ENCODE assay signal across 1 cellular context in genomic region chr11:66856496-66857233, GRCh38.
TF ChIP-seq lines count a peak whose summit lies in the region.

Gene LRFN4 (plus strand): TSS chr11:66857064. CDS start chr11:66857745, 681 bp downstream.

TF ChIP-seq in HepG2, 621 proteins besides CTCF, POLR2A, EP300 and RAD21 (continued from another document and continues in another):
- TF ChIP-seq, protein P1, sequence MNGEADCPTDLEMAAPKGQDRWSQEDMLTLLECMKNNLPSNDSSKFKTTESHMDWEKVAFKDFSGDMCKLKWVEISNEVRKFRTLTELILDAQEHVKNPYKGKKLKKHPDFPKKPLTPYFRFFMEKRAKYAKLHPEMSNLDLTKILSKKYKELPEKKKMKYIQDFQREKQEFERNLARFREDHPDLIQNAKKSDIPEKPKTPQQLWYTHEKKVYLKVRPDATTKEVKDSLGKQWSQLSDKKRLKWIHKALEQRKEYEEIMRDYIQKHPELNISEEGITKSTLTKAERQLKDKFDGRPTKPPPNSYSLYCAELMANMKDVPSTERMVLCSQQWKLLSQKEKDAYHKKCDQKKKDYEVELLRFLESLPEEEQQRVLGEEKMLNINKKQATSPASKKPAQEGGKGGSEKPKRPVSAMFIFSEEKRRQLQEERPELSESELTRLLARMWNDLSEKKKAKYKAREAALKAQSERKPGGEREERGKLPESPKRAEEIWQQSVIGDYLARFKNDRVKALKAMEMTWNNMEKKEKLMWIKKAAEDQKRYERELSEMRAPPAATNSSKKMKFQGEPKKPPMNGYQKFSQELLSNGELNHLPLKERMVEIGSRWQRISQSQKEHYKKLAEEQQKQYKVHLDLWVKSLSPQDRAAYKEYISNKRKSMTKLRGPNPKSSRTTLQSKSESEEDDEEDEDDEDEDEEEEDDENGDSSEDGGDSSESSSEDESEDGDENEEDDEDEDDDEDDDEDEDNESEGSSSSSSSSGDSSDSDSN (CRISPR knock-in tag; IDR thresholded peaks at IDR 0.05): 0 out of 2 replicates have a peak, but pooled peaks have one; percentile 7
- TF ChIP-seq SAP130 (CRISPR knock-in tag; IDR thresholded peaks at IDR 0.05; ENCODE audit: low read depth) (peak; percentile 29; the same call in 1 of the 2 replicates), ZNF280D (CRISPR knock-in tag; IDR thresholded peaks at IDR 0.05) (no peak), ZNF777 (CRISPR knock-in tag; IDR thresholded peaks at IDR 0.05) (0 out of 2 replicates have a peak, but pooled peaks have one; percentile 34), MAX (IDR thresholded peaks at IDR 0.05) (peak; percentile 32; the same call in 1 of the 2 replicates), MTA1 (CRISPR knock-in tag; IDR thresholded peaks at IDR 0.05; ENCODE audit: borderline replicate concordance) (no peak), SKI (IDR thresholded peaks at IDR 0.05; ENCODE audit: partially characterized antibody) (no peak), YY1 (IDR thresholded peaks at IDR 0.05; ENCODE audit: insufficient read depth, insufficient replicate concordance, low read depth, low read length) (peak; percentile 5), TERF1 (CRISPR knock-in tag; IDR thresholded peaks at IDR 0.05) (no peak), ZNF740 (CRISPR knock-in tag; IDR thresholded peaks at IDR 0.05) (peak; percentile 90), AGO2 (optimal IDR thresholded peaks at IDR 0.05; ENCODE audit: low read depth, low read length) (peak; percentile 72), ZNF800 (CRISPR knock-in tag; IDR thresholded peaks at IDR 0.05) (peak; percentile 22; the same call in 1 of the 2 replicates), SAFB2 (CRISPR knock-in tag; IDR thresholded peaks at IDR 0.05; ENCODE audit: borderline replicate concordance, low read depth) (peak; percentile 10; the same call in 1 of the 2 replicates), AGO1 (IDR thresholded peaks at IDR 0.05; ENCODE audit: low read depth, low read length, poor library complexity, severe bottlenecking) (peak; percentile 71), THAP8 (CRISPR knock-in tag; IDR thresholded peaks at IDR 0.05; ENCODE audit: borderline replicate concordance) (no peak), NRL (CRISPR knock-in tag; IDR thresholded peaks at IDR 0.05; ENCODE audit: borderline replicate concordance) (peak; percentile 18; the same call in 1 of the 2 replicates), PHF8 (CRISPR knock-in tag; IDR thresholded peaks at IDR 0.05) (peak; percentile 20; the same call in 1 of the 2 replicates), ZNF724P (CRISPR knock-in tag; IDR thresholded peaks at IDR 0.05; ENCODE audit: borderline replicate concordance) (no peak), SP4 (CRISPR knock-in tag; IDR thresholded peaks at IDR 0.05) (no peak), ZNF382 (CRISPR knock-in tag; IDR thresholded peaks at IDR 0.05; ENCODE audit: borderline replicate concordance) (no peak), ZNF710 (CRISPR knock-in tag; IDR thresholded peaks at IDR 0.05; ENCODE audit: borderline replicate concordance) (no peak), ASH2L (IDR thresholded peaks at IDR 0.05; ENCODE audit: insufficient read length, low read depth, low read length) (peak; percentile 13), HNRNPLL (IDR thresholded peaks at IDR 0.05; ENCODE audit: low read depth, low read length, poor library complexity, severe bottlenecking) (peak; percentile 38), KDM3A (CRISPR knock-in tag; IDR thresholded peaks at IDR 0.05; ENCODE audit: low read depth) (no peak), HNRNPL (IDR thresholded peaks at IDR 0.05; ENCODE audit: low read depth, low read length) (peak; percentile 84), KDM2A (CRISPR knock-in tag; IDR thresholded peaks at IDR 0.05; ENCODE audit: borderline replicate concordance, low read depth) (peak; percentile 56; the same call in 1 of the 2 replicates), YEATS4 (CRISPR knock-in tag; IDR thresholded peaks at IDR 0.05; ENCODE audit: borderline replicate concordance) (peak; percentile 37), ZBTB14 (CRISPR knock-in tag; IDR thresholded peaks at IDR 0.05) (peak; percentile 59), TEAD2 (CRISPR knock-in tag; IDR thresholded peaks at IDR 0.05) (no peak), RBFOX2 (IDR thresholded peaks at IDR 0.05; ENCODE audit: low read depth, low read length) (peak; percentile 57), KAT8 (CRISPR knock-in tag; IDR thresholded peaks at IDR 0.05) (no peak)
- TF ChIP-seq, protein P2, sequence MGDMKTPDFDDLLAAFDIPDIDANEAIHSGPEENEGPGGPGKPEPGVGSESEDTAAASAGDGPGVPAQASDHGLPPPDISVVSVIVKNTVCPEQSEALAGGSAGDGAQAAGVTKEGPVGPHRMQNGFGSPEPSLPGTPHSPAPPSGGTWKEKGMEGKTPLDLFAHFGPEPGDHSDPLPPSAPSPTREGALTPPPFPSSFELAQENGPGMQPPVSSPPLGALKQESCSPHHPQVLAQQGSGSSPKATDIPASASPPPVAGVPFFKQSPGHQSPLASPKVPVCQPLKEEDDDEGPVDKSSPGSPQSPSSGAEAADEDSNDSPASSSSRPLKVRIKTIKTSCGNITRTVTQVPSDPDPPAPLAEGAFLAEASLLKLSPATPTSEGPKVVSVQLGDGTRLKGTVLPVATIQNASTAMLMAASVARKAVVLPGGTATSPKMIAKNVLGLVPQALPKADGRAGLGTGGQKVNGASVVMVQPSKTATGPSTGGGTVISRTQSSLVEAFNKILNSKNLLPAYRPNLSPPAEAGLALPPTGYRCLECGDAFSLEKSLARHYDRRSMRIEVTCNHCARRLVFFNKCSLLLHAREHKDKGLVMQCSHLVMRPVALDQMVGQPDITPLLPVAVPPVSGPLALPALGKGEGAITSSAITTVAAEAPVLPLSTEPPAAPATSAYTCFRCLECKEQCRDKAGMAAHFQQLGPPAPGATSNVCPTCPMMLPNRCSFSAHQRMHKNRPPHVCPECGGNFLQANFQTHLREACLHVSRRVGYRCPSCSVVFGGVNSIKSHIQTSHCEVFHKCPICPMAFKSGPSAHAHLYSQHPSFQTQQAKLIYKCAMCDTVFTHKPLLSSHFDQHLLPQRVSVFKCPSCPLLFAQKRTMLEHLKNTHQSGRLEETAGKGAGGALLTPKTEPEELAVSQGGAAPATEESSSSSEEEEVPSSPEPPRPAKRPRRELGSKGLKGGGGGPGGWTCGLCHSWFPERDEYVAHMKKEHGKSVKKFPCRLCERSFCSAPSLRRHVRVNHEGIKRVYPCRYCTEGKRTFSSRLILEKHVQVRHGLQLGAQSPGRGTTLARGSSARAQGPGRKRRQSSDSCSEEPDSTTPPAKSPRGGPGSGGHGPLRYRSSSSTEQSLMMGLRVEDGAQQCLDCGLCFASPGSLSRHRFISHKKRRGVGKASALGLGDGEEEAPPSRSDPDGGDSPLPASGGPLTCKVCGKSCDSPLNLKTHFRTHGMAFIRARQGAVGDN (CRISPR knock-in tag; IDR thresholded peaks at IDR 0.05): peak; percentile 46
- TF ChIP-seq, protein P3, sequence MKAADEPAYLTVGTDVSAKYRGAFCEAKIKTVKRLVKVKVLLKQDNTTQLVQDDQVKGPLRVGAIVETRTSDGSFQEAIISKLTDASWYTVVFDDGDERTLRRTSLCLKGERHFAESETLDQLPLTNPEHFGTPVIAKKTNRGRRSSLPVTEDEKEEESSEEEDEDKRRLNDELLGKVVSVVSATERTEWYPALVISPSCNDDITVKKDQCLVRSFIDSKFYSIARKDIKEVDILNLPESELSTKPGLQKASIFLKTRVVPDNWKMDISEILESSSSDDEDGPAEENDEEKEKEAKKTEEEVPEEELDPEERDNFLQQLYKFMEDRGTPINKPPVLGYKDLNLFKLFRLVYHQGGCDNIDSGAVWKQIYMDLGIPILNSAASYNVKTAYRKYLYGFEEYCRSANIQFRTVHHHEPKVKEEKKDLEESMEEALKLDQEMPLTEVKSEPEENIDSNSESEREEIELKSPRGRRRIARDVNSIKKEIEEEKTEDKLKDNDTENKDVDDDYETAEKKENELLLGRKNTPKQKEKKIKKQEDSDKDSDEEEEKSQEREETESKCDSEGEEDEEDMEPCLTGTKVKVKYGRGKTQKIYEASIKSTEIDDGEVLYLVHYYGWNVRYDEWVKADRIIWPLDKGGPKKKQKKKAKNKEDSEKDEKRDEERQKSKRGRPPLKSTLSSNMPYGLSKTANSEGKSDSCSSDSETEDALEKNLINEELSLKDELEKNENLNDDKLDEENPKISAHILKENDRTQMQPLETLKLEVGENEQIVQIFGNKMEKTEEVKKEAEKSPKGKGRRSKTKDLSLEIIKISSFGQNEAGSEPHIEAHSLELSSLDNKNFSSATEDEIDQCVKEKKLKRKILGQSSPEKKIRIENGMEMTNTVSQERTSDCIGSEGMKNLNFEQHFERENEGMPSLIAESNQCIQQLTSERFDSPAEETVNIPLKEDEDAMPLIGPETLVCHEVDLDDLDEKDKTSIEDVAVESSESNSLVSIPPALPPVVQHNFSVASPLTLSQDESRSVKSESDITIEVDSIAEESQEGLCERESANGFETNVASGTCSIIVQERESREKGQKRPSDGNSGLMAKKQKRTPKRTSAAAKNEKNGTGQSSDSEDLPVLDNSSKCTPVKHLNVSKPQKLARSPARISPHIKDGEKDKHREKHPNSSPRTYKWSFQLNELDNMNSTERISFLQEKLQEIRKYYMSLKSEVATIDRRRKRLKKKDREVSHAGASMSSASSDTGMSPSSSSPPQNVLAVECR (CRISPR knock-in tag; IDR thresholded peaks at IDR 0.05; ENCODE audit: borderline replicate concordance): peak; percentile 7; the same call in 1 of the 2 replicates
